Comparison of ENCODE assay signal across 8 cellular contexts in genomic region chr6:132511836-132512230, GRCh38. TPM values are rescaled to one million over a fixed set of nuclear protein-coding genes. Genes with fewer than 3 reads are reported as not detected.
DNase-seq lines count a peak whose midpoint lies in the region; ATAC-seq and TF ChIP-seq lines count a peak whose summit lies in the region.

No MANE protein-coding gene starts in this region.

- peak overlapping the region; percentile 82 for H3K27ac Mint-ChIP-seq in MCF 10A (ENCODE audit: low read depth, unreplicated experiment)

- peaks cover 5% of the 10 kb centered on the region for H3K36me3 ChIP-seq in mucosa of stomach (ENCODE audit: control insufficient read depth, insufficient read depth, low read length)

- H3K27me3 ChIP-seq in mucosa of stomach (ENCODE audit: control insufficient read depth, insufficient read depth, low read length) = no peaks in the 10 kb centered on the region

- no peak for TF ChIP-seq CTCF in MCF 10A (IDR thresholded peaks at IDR 0.05; ENCODE audit: unreplicated experiment)

- intact Hi-C loops in MCF 10A (cut with micrococcal nuclease) = no loop called here

- H3K4me3 Mint-ChIP-seq in MCF 10A (ENCODE audit: unreplicated experiment) = peak overlapping the region; percentile 92

- peaks cover 8% of the 10 kb centered on the region for H3K4me1 ChIP-seq in mucosa of stomach (ENCODE audit: control insufficient read depth, insufficient read depth, low read length)

- DNase-seq in AML-193 (lab: John Stamatoyannopoulos, UW) = peak; percentile 4 to 14
- DNase-seq in MCF 10A (ENCODE audit: unreplicated experiment) = no peak
- DNase-seq in NCI-H82 treated with DMSO at 0.1 percent for 48 hours (lab: John Stamatoyannopoulos, UW; ENCODE audit: unreplicated experiment) = no peak
- DNase-seq in activated CD8-positive, alpha-beta memory T cell treated with anti-CD3 and anti-CD28 coated beads, Interleukin-2, amount 50 U/mL, for 48 hours = no peak

- no peaks in the 10 kb centered on the region for H3K9me3 Mint-ChIP-seq in MCF 10A (ENCODE audit: unreplicated experiment)

- no peak overlapping the region for H3K4me3 ChIP-seq in mucosa of stomach (ENCODE audit: low read length)

- H3K9ac ChIP-seq in mucosa of stomach (ENCODE audit: low read length) = peak overlapping the region; percentile 78

- CTCF ChIA-PET in MCF 10A (lab: Yijun Ruan, JAX) = interaction anchor here (0.7 to 2.0 kb wide), 4 partner anchors 28 to 1443 kb away, joined by 3 to 13 read pairs (median 5); no protein-coding TSS in a partner anchor

- H3K4me1 Mint-ChIP-seq in MCF 10A (ENCODE audit: insufficient read depth, unreplicated experiment) = peaks cover 32% of the 10 kb centered on the region

- no TSS peak for BruUV-seq in MCF 10A (replicated peaks; lab: Mats Ljungman, UMichigan)

- no peaks in the 10 kb centered on the region for H3K9me3 ChIP-seq in mucosa of stomach (ENCODE audit: control insufficient read depth, low read length)

- no peaks in the 10 kb centered on the region for H3K36me3 Mint-ChIP-seq in MCF 10A (ENCODE audit: insufficient read depth, unreplicated experiment)

- H3K27me3 Mint-ChIP-seq in MCF 10A (ENCODE audit: insufficient read depth, unreplicated experiment) = no peaks in the 10 kb centered on the region

- POLR2A ChIA-PET in MCF 10A (lab: Yijun Ruan, JAX) = interaction anchor here (0.6 to 4.5 kb wide), 8 partner anchors 15 to 303 kb away, joined by 3 to 66 read pairs (median 4); partner anchors contain the start of genes RPS12 and SLC18B1

- ATAC-seq in HG02981 (IDR thresholded peaks at IDR 0.05; ENCODE audit: unreplicated experiment) (peak; percentile 23), HG03571 (IDR thresholded peaks at IDR 0.05; ENCODE audit: unreplicated experiment) (no peak), GM21526 (IDR thresholded peaks at IDR 0.05; ENCODE audit: low FRiP score, unreplicated experiment) (no peak)

RNA-seq across cellular contexts. Expression of gene STX7, which starts 1.1 kb away (rescaled TPM):
- 31.3 and 33.0 TPM in 2 replicates for total RNA-seq in MCF 10A (2022)

RNA-seq across cellular contexts. Expression of gene TAAR9, which starts 26.2 kb away (rescaled TPM):
- not detected in 2 replicates for total RNA-seq in MCF 10A (2022)

RNA-seq across cellular contexts. Expression of gene TAAR8, which starts 40.6 kb away (rescaled TPM):
- total RNA-seq in MCF 10A (2022) = not detected in 2 replicates

RNA-seq across cellular contexts. Expression of gene TAAR6, which starts 58.3 kb away (rescaled TPM):
- total RNA-seq in MCF 10A (2022) = not detected in 2 replicates

Comparison
In these comparisons a context has a peak if more than half of its experiments do, and no peak if none do; other contexts are left out.
1. DNase-seq: peak in AML-193 (2 of 2); none in MCF 10A (single experiment), NCI-H82 treated with DMSO at 0.1 percent for 48 hours (single experiment) and activated CD8-positive, alpha-beta memory T cell treated with anti-CD3 and anti-CD28 coated beads, Interleukin-2, amount 50 U/mL, for 48 hours (single experiment).